8 cellular contexts compared by ENCODE assay signal in genomic region chr1:6208723-6209660, GRCh38. TPM values are rescaled to one million over a fixed set of nuclear protein-coding genes. Genes with fewer than 3 reads are reported as not detected.
A peak's percentile ranks its signal among the peaks of the same experiment; 100 is the strongest.
DNase-seq lines count a peak whose midpoint lies in the region; ATAC-seq, FAIRE-seq and TF ChIP-seq lines count a peak whose summit lies in the region.

No MANE protein-coding gene starts in this region.

- no peak overlapping the region for H4K5ac ChIP-seq in H1 (ENCODE audit: insufficient read length, low read depth, low read length)

- CTCF ChIA-PET in H1 (lab: Charles Lee; ENCODE audit: partially characterized antibody): interaction anchor here (0.6 to 17.1 kb wide), 16 partner anchors 9 to 965 kb away, joined by 3 to 353 read pairs (median 6); partner anchors contain the start of genes HES3, ICMT and RPL22

- H3K4me3 ChIP-seq in H1 (ENCODE audit: extremely low read depth in 1 of 4, insufficient read depth in 2 of 4, low read depth in 3 of 4, low read length in 4 of 4) (peak overlapping the region; percentile 12 to 58 (median 34)), mucosa of stomach (ENCODE audit: low read length) (peak overlapping the region; percentile 4), vagina (peak overlapping the region; percentile 40 to 41)

- intact Hi-C loops in vagina (cut with DNase I): no loop called here

- no peak for ATAC-seq in GM21526 (IDR thresholded peaks at IDR 0.05; ENCODE audit: low FRiP score, unreplicated experiment)

- H2BK15ac ChIP-seq in H1 (ENCODE audit: low read length): peak overlapping the region; percentile 92; the same call in 1 of the 2 replicates

- H4K91ac ChIP-seq in H1 (replicated peaks; ENCODE audit: insufficient read length, low read length): peak overlapping the region; percentile 68

- no peak; a peak in 1 of 4 replicates for TF ChIP-seq RAD21 in H1 (IDR thresholded peaks at IDR 0.05 in 1 of 2, conservative IDR thresholded peaks at IDR 0.05 in 1 of 2; ENCODE audit: low read depth in 2 of 2, low read length in 2 of 2)

- H2AFZ ChIP-seq in H1 (ENCODE audit: low read length): 0 out of 2 replicates have a peak overlapping the region, but pooled peaks have one; percentile 14

- H3K9ac ChIP-seq in H1 (replicated peaks in 1 of 4; ENCODE audit: extremely low read depth in 1 of 4, low read depth in 3 of 4, low read length in 3 of 4) (no peak overlapping the region; a peak in 1 of 7 replicates), mucosa of stomach (ENCODE audit: low read length) (no peak overlapping the region)

- no peaks in the 10 kb centered on the region for H3K79me1 ChIP-seq in H1 (ENCODE audit: low read depth, low read length)

- peaks cover 0 to 7% of the 10 kb centered on the region in 2 experiments for H4K20me1 ChIP-seq in H1 (replicated peaks in 1 of 2; ENCODE audit: control insufficient read depth in 1 of 2, insufficient read depth in 2 of 2, low read length in 2 of 2)

- FAIRE-seq in H1 (lab: Jason Lieb, UNC): no peak

- H3K23ac ChIP-seq in H1 (ENCODE audit: insufficient read length): no peak overlapping the region

- 0 out of 2 replicates have a peak overlapping the region, but pooled peaks have one; percentile 18 for H2BK20ac ChIP-seq in H1 (ENCODE audit: low read length)

- H3K18ac ChIP-seq in H1 (ENCODE audit: extremely low read depth, low read length): peak overlapping the region; percentile 97

- no peak overlapping the region for H3K27ac ChIP-seq in H1 (ENCODE audit: low read depth, low read length)
- no peak overlapping the region for H3K27ac ChIP-seq in vagina

- H2BK120ac ChIP-seq in H1 (replicated peaks; ENCODE audit: low read depth, low read length): peak overlapping the region; percentile 15

- no peak overlapping the region for H3K56ac ChIP-seq in H1 (replicated peaks; ENCODE audit: insufficient read length, low read depth, low read length)

- H3K9me3 ChIP-seq in H1 (ENCODE audit: insufficient read depth in 2 of 2, low read depth in 1 of 2, low read length in 1 of 2): no peaks in the 10 kb centered on the region
- no peaks in the 10 kb centered on the region for H3K9me3 ChIP-seq in mucosa of stomach (ENCODE audit: control insufficient read depth, low read length)
- H3K9me3 ChIP-seq in vagina: no peaks in the 10 kb centered on the region

- H2BK5ac ChIP-seq in H1 (ENCODE audit: low read depth, low read length): no peak overlapping the region

- peak overlapping the region; percentile 57 to 99 for H3K4me2 ChIP-seq in H1 (ENCODE audit: insufficient read depth in 1 of 2, low read depth in 2 of 2, low read length in 2 of 2)

- H3K4ac ChIP-seq in H1 (replicated peaks; ENCODE audit: insufficient read length, low read depth, low read length): peak overlapping the region; percentile 96

- no peaks in the 10 kb centered on the region for H3K36me3 ChIP-seq in H1 (ENCODE audit: control insufficient read depth in 2 of 4, insufficient read depth in 4 of 4, low read length in 3 of 4)
- no peaks in the 10 kb centered on the region for H3K36me3 ChIP-seq in mucosa of stomach (ENCODE audit: control insufficient read depth, insufficient read depth, low read length)
- H3K36me3 ChIP-seq in vagina: no peaks in the 10 kb centered on the region

- H4K8ac ChIP-seq in H1 (ENCODE audit: extremely low read depth, insufficient read depth, low read length): peak overlapping the region; percentile 40

- H2AK5ac ChIP-seq in H1 (ENCODE audit: low read depth, low read length): no peak overlapping the region

- H3K79me2 ChIP-seq in H1 (ENCODE audit: control insufficient read depth in 1 of 2, insufficient read depth in 2 of 2, low read length in 2 of 2): no peaks in the 10 kb centered on the region

- peak in 2 of 3 experiments; percentile 34 to 55; a peak in 3 of 4 replicates for TF ChIP-seq CTCF in H1 (IDR thresholded peaks at IDR 0.05; ENCODE audit: control extremely low read depth in 1 of 3, insufficient read depth in 1 of 3, low read depth in 1 of 3, low read length in 3 of 3)
- TF ChIP-seq CTCF in vagina (IDR thresholded peaks at IDR 0.05): peak; percentile 13 to 44 (median 38)

- no peak overlapping the region for H3K14ac ChIP-seq in H1 (ENCODE audit: insufficient read length)

- TF ChIP-seq POLR2A in H1 (IDR thresholded peaks at IDR 0.05; ENCODE audit: control extremely low read depth in 1 of 2, low read depth in 2 of 2, low read length in 2 of 2) (no peak), vagina (IDR thresholded peaks at IDR 0.05) (no peak)

- POLR2A ChIA-PET in H1 (lab: Charles Lee; ENCODE audit: partially characterized antibody): interaction anchor here (0.7 to 5.6 kb wide), 11 partner anchors 11 to 34 kb away, joined by 3 to 78 read pairs (median 7); partner anchors contain the start of genes HES3, ICMT and RPL22

- TF ChIP-seq EP300 in H1 (IDR thresholded peaks at IDR 0.05; ENCODE audit: borderline replicate concordance in 1 of 2, low read depth in 2 of 2, low read length in 2 of 2): no peak

- no peak overlapping the region; the same call in 1 of the 2 replicates for H2BK12ac ChIP-seq in H1 (ENCODE audit: low read depth, low read length)

- H3K27me3 ChIP-seq in H1 (replicated peaks in 1 of 4; ENCODE audit: control insufficient read depth in 3 of 4, extremely low read depth in 1 of 4, insufficient read depth in 3 of 4, low read length in 3 of 4) (peaks cover 1 to 52% (median 40%) of the 10 kb centered on the region in 4 experiments), mucosa of stomach (ENCODE audit: control insufficient read depth, insufficient read depth, low read length) (peaks cover 28% of the 10 kb centered on the region), vagina (no peaks in the 10 kb centered on the region)

- DNase-seq in activated naive CD4-positive, alpha-beta T cell treated with Interleukin-2 at 50 U/mL for 16 hours: peak; percentile 29
- no peak for DNase-seq in activated naive CD4-positive, alpha-beta T cell (lab: John Stamatoyannopoulos, UW)
- DNase-seq in SKM-1 treated with dmso at 0.1 percent for 144 hours (lab: John Stamatoyannopoulos, UW; ENCODE audit: unreplicated experiment) (peak; percentile 34), H1 (ENCODE audit: low read depth in 1 of 2, low spot score in 2 of 2) (peak in 1 of 2 experiments; percentile 67), vagina (ENCODE audit: extremely low spot score in 2 of 2) (no peak), NCI-H2081 treated with DMSO at 0.1 percent for 48 hours (lab: John Stamatoyannopoulos, UW) (no peak)

- 5% methylated on average over 60 of the region's 99 CpGs; no CpG with 5 or more reads in 1 of the 2 experiments for WGBS in H1 (ENCODE audit: extremely low coverage in 1 of 2, insufficient coverage in 1 of 2, insufficient read length in 1 of 2, insufficient replicate concordance in 2 of 2, low coverage in 1 of 2, low lambda C conversion rate in 2 of 2, missing lambda C conversion rate in 1 of 2), 2 experiments

- H3K4me1 ChIP-seq in H1 (replicated peaks in 1 of 4; ENCODE audit: control insufficient read depth in 3 of 4, insufficient read depth in 4 of 4, low read length in 3 of 4) (peaks cover 0 to 31% (median 24%) of the 10 kb centered on the region in 4 experiments; a peak in 6 of 7 replicates), mucosa of stomach (ENCODE audit: control insufficient read depth, insufficient read depth, low read length) (peaks cover 23% of the 10 kb centered on the region), vagina (peaks cover 52% of the 10 kb centered on the region)

- H3K23me2 ChIP-seq in H1 (ENCODE audit: low read depth, low read length): peaks cover 20% of the 10 kb centered on the region; the same call in 1 of the 2 replicates

RNA-seq across cellular contexts. Expression of gene RNF207, which starts 3.1 kb away (rescaled TPM):
- total RNA-seq in H1 (2021; fragmentation: NEBNext Ultra II Directional; extraction: Animal tissue kit (Norgen Biotek cat#: 25700)): 3.9 and 4.2 TPM in 2 replicates
- polyA plus RNA-seq in H1 (2011; rRNA removed): 5.4 and 15.9 TPM in 2 replicates
- 9.2 TPM for polyA plus RNA-seq in H1 (2011; cell fraction: cytosol; rRNA removed)
- 47.4 TPM for polyA plus RNA-seq in H1 (2011; cell fraction: nucleus; rRNA removed)
- 2.6 to 5.0 TPM (median 3.8 TPM) in 4 replicates for polyA plus RNA-seq in H1 (2012, experiment 1 of 2)
- 2.8 TPM for polyA plus RNA-seq in H1 (2012, experiment 2 of 2)
- polyA plus RNA-seq in H1 (2013, experiment 1 of 2): 4.3 TPM
- polyA plus RNA-seq in H1 (2013, experiment 2 of 2): 3.0 TPM
- 4.7 and 6.1 TPM in 2 replicates for polyA minus RNA-seq in H1 (2011; rRNA and poly(A)+ RNA removed)
- 5.7 TPM for polyA minus RNA-seq in H1 (2011; cell fraction: cytosol; rRNA and poly(A)+ RNA removed)
- 17.2 TPM for polyA minus RNA-seq in H1 (2011; cell fraction: nucleus; rRNA and poly(A)+ RNA removed)
- 19.4 TPM for total RNA-seq in vagina

RNA-seq across cellular contexts. Expression of gene RPL22, which starts 9.6 kb away (rescaled TPM):
- total RNA-seq in H1 (2021; fragmentation: NEBNext Ultra II Directional; extraction: Animal tissue kit (Norgen Biotek cat#: 25700)): 521 and 545 TPM in 2 replicates
- polyA plus RNA-seq in H1 (2011; rRNA removed): 66.8 and 133 TPM in 2 replicates
- 234 TPM for polyA plus RNA-seq in H1 (2011; cell fraction: cytosol; rRNA removed)
- 28.4 TPM for polyA plus RNA-seq in H1 (2011; cell fraction: nucleus; rRNA removed)
- 870 to 2,565 TPM (median 1,339 TPM) in 4 replicates for polyA plus RNA-seq in H1 (2012, experiment 1 of 2)
- 330 TPM for polyA plus RNA-seq in H1 (2012, experiment 2 of 2)
- 1,194 TPM for polyA plus RNA-seq in H1 (2013, experiment 1 of 2)
- 1,207 TPM for polyA plus RNA-seq in H1 (2013, experiment 2 of 2)
- polyA minus RNA-seq in H1 (2011; rRNA and poly(A)+ RNA removed): 27.6 and 29.8 TPM in 2 replicates
- 49.7 TPM for polyA minus RNA-seq in H1 (2011; cell fraction: cytosol; rRNA and poly(A)+ RNA removed)
- polyA minus RNA-seq in H1 (2011; cell fraction: nucleus; rRNA and poly(A)+ RNA removed): 47.9 TPM
- 154 TPM for total RNA-seq in vagina

RNA-seq across cellular contexts. Expression of gene ICMT, which starts 26.8 kb away (rescaled TPM):
- total RNA-seq in H1 (2021; fragmentation: NEBNext Ultra II Directional; extraction: Animal tissue kit (Norgen Biotek cat#: 25700)): 105 and 106 TPM in 2 replicates
- polyA plus RNA-seq in H1 (2011; rRNA removed): 67.4 and 68.4 TPM in 2 replicates
- 70.0 TPM for polyA plus RNA-seq in H1 (2011; cell fraction: cytosol; rRNA removed)
- 53.5 TPM for polyA plus RNA-seq in H1 (2011; cell fraction: nucleus; rRNA removed)
- polyA plus RNA-seq in H1 (2012, experiment 1 of 2): 72.0 to 85.5 TPM (median 82.2 TPM) in 4 replicates
- polyA plus RNA-seq in H1 (2012, experiment 2 of 2): 66.0 TPM
- 80.2 TPM for polyA plus RNA-seq in H1 (2013, experiment 1 of 2)
- 101 TPM for polyA plus RNA-seq in H1 (2013, experiment 2 of 2)
- 101 and 111 TPM in 2 replicates for polyA minus RNA-seq in H1 (2011; rRNA and poly(A)+ RNA removed)
- polyA minus RNA-seq in H1 (2011; cell fraction: cytosol; rRNA and poly(A)+ RNA removed): 77.6 TPM
- 47.2 TPM for polyA minus RNA-seq in H1 (2011; cell fraction: nucleus; rRNA and poly(A)+ RNA removed)
- 43.2 TPM for total RNA-seq in vagina

RNA-seq across cellular contexts. Expression of gene CHD5, which starts 28.9 kb away (rescaled TPM):
- 0.94 and 1.8 TPM in 2 replicates for total RNA-seq in H1 (2021; fragmentation: NEBNext Ultra II Directional; extraction: Animal tissue kit (Norgen Biotek cat#: 25700))
- polyA plus RNA-seq in H1 (2011; rRNA removed): 0.42 and 0.58 TPM in 2 replicates
- 0.48 TPM for polyA plus RNA-seq in H1 (2011; cell fraction: cytosol; rRNA removed)
- 3.5 TPM for polyA plus RNA-seq in H1 (2011; cell fraction: nucleus; rRNA removed)
- polyA plus RNA-seq in H1 (2012, experiment 1 of 2): 0.48 to 1.5 TPM (median 0.97 TPM) in 4 replicates
- polyA plus RNA-seq in H1 (2012, experiment 2 of 2): 0.43 TPM
- 0.77 TPM for polyA plus RNA-seq in H1 (2013, experiment 1 of 2)
- 0.31 TPM for polyA plus RNA-seq in H1 (2013, experiment 2 of 2)
- 0.47 and 0.80 TPM in 2 replicates for polyA minus RNA-seq in H1 (2011; rRNA and poly(A)+ RNA removed)
- polyA minus RNA-seq in H1 (2011; cell fraction: cytosol; rRNA and poly(A)+ RNA removed): 0.37 TPM
- 0.90 TPM for polyA minus RNA-seq in H1 (2011; cell fraction: nucleus; rRNA and poly(A)+ RNA removed)
- total RNA-seq in vagina: 2.0 TPM

RNA-seq across cellular contexts. Expression of gene HES3, which starts 35.0 kb away (rescaled TPM):
- total RNA-seq in H1 (2021; fragmentation: NEBNext Ultra II Directional; extraction: Animal tissue kit (Norgen Biotek cat#: 25700)): 54.3 and 67.9 TPM in 2 replicates
- 38.8 and 105 TPM in 2 replicates for polyA plus RNA-seq in H1 (2011; rRNA removed)
- 39.6 TPM for polyA plus RNA-seq in H1 (2011; cell fraction: cytosol; rRNA removed)
- 96.6 TPM for polyA plus RNA-seq in H1 (2011; cell fraction: nucleus; rRNA removed)
- polyA plus RNA-seq in H1 (2012, experiment 1 of 2): 54.8 to 62.4 TPM (median 58.8 TPM) in 4 replicates
- 66.2 TPM for polyA plus RNA-seq in H1 (2012, experiment 2 of 2)
- polyA plus RNA-seq in H1 (2013, experiment 1 of 2): 28.3 TPM
- 27.2 TPM for polyA plus RNA-seq in H1 (2013, experiment 2 of 2)
- 4.3 and 6.6 TPM in 2 replicates for polyA minus RNA-seq in H1 (2011; rRNA and poly(A)+ RNA removed)
- polyA minus RNA-seq in H1 (2011; cell fraction: cytosol; rRNA and poly(A)+ RNA removed): 51.3 TPM
- polyA minus RNA-seq in H1 (2011; cell fraction: nucleus; rRNA and poly(A)+ RNA removed): 55.7 TPM
- not detected for total RNA-seq in vagina

Comparison
In these comparisons a context has a peak if more than half of its experiments do, and no peak if none do; other contexts are left out.
1. DNase-seq: peak in activated naive CD4-positive, alpha-beta T cell treated with Interleukin-2 at 50 U/mL for 16 hours (single experiment) and SKM-1 treated with dmso at 0.1 percent for 144 hours (single experiment); none in activated naive CD4-positive, alpha-beta T cell (0 of 4), vagina (0 of 2) and NCI-H2081 treated with DMSO at 0.1 percent for 48 hours (single experiment).
2. Peak in every context shown above with its lines, with median percentiles within 50 percentile points of each other: H3K4me3 ChIP-seq.